In genomic region chr7:134429481-134429880, GRCh38 we compare ENCODE assay signal across 1 cellular context.
TF ChIP-seq lines count a peak whose summit lies in the region.

No MANE protein-coding gene starts in this region.

TF ChIP-seq in HepG2, 621 proteins besides CTCF, POLR2A, EP300 and RAD21 (continued from another document):
- TF ChIP-seq ARID4A (CRISPR knock-in tag; IDR thresholded peaks at IDR 0.05; ENCODE audit: borderline replicate concordance) (no peak), SNAI1 (CRISPR knock-in tag; IDR thresholded peaks at IDR 0.05; ENCODE audit: borderline replicate concordance) (no peak), ZNF577 (CRISPR knock-in tag; IDR thresholded peaks at IDR 0.05; ENCODE audit: borderline replicate concordance, low read depth) (no peak)
TF ChIP-seq in HepG2: peak in this region for 2.
